1 cellular context compared by ENCODE assay signal in the genomic region with DNA sequence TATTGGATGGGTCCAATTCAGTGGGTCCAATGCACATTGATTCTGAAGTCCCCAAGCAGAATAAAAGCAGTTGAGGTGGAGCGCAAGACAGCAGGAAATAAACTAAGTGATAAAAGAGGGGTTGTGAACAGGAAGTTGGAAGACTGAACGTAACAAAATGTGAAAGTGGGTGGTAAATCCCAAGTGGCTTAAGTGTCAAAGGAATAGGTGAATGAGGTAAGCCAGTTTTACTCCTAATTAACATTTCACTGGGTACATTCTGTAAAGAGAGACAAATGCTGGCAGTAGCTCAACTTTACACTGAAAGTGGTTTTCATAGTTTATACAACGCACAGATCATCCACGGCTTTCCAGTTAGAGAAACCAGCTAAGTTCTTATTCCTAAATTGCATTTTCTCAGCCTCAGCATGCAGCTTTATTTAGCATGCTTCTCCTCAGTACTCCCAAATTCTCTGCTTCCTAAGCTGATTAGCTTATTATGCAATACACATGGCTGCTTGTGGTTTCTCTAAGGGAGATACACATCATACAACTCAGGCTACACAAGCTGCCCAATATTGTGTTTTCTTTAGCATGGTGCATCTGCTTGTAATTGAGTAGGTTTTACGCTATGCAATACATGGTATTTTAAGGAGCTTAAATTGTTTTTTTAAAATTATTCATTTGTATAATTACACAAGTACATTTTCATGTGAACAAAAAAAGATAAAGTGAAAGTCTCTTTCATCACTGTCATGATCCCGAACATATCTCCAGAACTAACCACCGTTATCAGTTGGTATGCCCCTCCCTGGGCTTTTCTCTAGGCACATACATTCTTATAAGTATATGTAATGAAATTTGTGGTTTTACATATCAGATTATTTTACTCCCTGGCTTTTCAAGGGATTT.
A peak's percentile ranks its signal among the peaks of the same experiment; 100 is the strongest.
TF ChIP-seq lines count a peak whose summit lies in the region.

No MANE protein-coding gene starts in this region.

TF ChIP-seq in K562, 482 proteins besides CTCF, POLR2A, EP300 and RAD21 (continued from another document):
- TF ChIP-seq PHB2 (IDR thresholded peaks at IDR 0.05; ENCODE audit: low read depth), result no peak
- TF ChIP-seq XRCC4 (IDR thresholded peaks at IDR 0.05; ENCODE audit: extremely low read depth, insufficient read depth, insufficient read length), result no peak
- no peak for TF ChIP-seq ARNT (IDR thresholded peaks at IDR 0.05)
- no peak for TF ChIP-seq ZNF23 (CRISPR knock-in tag; IDR thresholded peaks at IDR 0.05)
- no peak for TF ChIP-seq ZNF707 (CRISPR knock-in tag; conservative IDR thresholded peaks at IDR 0.05)
- TF ChIP-seq NR2F6 (CRISPR knock-in tag; IDR thresholded peaks at IDR 0.05), result no peak
- no peak; the same call in none of the 2 replicates for TF ChIP-seq CXXC5 (CRISPR knock-in tag; IDR thresholded peaks at IDR 0.05)
- no peak for TF ChIP-seq ZNF224 (CRISPR knock-in tag; IDR thresholded peaks at IDR 0.05)
- TF ChIP-seq ASH1L (IDR thresholded peaks at IDR 0.05; ENCODE audit: borderline replicate concordance, low read depth, partially characterized antibody), result no peak
- TF ChIP-seq SREBF2 (CRISPR knock-in tag; IDR thresholded peaks at IDR 0.05), result no peak
- TF ChIP-seq STAG1 (CRISPR knock-in tag; IDR thresholded peaks at IDR 0.05; ENCODE audit: borderline replicate concordance), result no peak
- no peak for TF ChIP-seq RFX7 (CRISPR knock-in tag; IDR thresholded peaks at IDR 0.05)
- TF ChIP-seq CREB1 (IDR thresholded peaks at IDR 0.05), result no peak
- no peak for TF ChIP-seq CREB1 (CRISPR knock-in tag; IDR thresholded peaks at IDR 0.05)
- TF ChIP-seq MTA1 (IDR thresholded peaks at IDR 0.05; ENCODE audit: borderline replicate concordance), result no peak
- TF ChIP-seq KDM1A (IDR thresholded peaks at IDR 0.05), result no peak
- TF ChIP-seq, protein P1, sequence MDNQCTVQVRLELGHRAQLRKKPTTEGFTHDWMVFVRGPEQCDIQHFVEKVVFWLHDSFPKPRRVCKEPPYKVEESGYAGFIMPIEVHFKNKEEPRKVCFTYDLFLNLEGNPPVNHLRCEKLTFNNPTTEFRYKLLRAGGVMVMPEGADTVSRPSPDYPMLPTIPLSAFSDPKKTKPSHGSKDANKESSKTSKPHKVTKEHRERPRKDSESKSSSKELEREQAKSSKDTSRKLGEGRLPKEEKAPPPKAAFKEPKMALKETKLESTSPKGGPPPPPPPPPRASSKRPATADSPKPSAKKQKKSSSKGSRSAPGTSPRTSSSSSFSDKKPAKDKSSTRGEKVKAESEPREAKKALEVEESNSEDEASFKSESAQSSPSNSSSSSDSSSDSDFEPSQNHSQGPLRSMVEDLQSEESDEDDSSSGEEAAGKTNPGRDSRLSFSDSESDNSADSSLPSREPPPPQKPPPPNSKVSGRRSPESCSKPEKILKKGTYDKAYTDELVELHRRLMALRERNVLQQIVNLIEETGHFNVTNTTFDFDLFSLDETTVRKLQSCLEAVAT (IDR thresholded peaks at IDR 0.05), result 0 out of 4 replicates have a peak, but pooled peaks have one; percentile 48 to 67
- TF ChIP-seq, protein P2, sequence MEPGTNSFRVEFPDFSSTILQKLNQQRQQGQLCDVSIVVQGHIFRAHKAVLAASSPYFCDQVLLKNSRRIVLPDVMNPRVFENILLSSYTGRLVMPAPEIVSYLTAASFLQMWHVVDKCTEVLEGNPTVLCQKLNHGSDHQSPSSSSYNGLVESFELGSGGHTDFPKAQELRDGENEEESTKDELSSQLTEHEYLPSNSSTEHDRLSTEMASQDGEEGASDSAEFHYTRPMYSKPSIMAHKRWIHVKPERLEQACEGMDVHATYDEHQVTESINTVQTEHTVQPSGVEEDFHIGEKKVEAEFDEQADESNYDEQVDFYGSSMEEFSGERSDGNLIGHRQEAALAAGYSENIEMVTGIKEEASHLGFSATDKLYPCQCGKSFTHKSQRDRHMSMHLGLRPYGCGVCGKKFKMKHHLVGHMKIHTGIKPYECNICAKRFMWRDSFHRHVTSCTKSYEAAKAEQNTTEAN (CRISPR knock-in tag; IDR thresholded peaks at IDR 0.05), result no peak
- TF ChIP-seq MCM5 (IDR thresholded peaks at IDR 0.05; ENCODE audit: low read depth), result no peak
- no peak for TF ChIP-seq ZC3H11A (IDR thresholded peaks at IDR 0.05; ENCODE audit: low read depth, low read length)
- TF ChIP-seq NEUROD1 (IDR thresholded peaks at IDR 0.05; ENCODE audit: borderline replicate concordance, low read depth, low read length, partially characterized antibody), result no peak
- TF ChIP-seq, protein P3, sequence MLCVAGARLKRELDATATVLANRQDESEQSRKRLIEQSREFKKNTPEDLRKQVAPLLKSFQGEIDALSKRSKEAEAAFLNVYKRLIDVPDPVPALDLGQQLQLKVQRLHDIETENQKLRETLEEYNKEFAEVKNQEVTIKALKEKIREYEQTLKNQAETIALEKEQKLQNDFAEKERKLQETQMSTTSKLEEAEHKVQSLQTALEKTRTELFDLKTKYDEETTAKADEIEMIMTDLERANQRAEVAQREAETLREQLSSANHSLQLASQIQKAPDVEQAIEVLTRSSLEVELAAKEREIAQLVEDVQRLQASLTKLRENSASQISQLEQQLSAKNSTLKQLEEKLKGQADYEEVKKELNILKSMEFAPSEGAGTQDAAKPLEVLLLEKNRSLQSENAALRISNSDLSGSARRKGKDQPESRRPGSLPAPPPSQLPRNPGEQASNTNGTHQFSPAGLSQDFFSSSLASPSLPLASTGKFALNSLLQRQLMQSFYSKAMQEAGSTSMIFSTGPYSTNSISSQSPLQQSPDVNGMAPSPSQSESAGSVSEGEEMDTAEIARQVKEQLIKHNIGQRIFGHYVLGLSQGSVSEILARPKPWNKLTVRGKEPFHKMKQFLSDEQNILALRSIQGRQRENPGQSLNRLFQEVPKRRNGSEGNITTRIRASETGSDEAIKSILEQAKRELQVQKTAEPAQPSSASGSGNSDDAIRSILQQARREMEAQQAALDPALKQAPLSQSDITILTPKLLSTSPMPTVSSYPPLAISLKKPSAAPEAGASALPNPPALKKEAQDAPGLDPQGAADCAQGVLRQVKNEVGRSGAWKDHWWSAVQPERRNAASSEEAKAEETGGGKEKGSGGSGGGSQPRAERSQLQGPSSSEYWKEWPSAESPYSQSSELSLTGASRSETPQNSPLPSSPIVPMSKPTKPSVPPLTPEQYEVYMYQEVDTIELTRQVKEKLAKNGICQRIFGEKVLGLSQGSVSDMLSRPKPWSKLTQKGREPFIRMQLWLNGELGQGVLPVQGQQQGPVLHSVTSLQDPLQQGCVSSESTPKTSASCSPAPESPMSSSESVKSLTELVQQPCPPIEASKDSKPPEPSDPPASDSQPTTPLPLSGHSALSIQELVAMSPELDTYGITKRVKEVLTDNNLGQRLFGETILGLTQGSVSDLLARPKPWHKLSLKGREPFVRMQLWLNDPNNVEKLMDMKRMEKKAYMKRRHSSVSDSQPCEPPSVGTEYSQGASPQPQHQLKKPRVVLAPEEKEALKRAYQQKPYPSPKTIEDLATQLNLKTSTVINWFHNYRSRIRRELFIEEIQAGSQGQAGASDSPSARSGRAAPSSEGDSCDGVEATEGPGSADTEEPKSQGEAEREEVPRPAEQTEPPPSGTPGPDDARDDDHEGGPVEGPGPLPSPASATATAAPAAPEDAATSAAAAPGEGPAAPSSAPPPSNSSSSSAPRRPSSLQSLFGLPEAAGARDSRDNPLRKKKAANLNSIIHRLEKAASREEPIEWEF (CRISPR knock-in tag; IDR thresholded peaks at IDR 0.05), result no peak
- TF ChIP-seq, protein P4, sequence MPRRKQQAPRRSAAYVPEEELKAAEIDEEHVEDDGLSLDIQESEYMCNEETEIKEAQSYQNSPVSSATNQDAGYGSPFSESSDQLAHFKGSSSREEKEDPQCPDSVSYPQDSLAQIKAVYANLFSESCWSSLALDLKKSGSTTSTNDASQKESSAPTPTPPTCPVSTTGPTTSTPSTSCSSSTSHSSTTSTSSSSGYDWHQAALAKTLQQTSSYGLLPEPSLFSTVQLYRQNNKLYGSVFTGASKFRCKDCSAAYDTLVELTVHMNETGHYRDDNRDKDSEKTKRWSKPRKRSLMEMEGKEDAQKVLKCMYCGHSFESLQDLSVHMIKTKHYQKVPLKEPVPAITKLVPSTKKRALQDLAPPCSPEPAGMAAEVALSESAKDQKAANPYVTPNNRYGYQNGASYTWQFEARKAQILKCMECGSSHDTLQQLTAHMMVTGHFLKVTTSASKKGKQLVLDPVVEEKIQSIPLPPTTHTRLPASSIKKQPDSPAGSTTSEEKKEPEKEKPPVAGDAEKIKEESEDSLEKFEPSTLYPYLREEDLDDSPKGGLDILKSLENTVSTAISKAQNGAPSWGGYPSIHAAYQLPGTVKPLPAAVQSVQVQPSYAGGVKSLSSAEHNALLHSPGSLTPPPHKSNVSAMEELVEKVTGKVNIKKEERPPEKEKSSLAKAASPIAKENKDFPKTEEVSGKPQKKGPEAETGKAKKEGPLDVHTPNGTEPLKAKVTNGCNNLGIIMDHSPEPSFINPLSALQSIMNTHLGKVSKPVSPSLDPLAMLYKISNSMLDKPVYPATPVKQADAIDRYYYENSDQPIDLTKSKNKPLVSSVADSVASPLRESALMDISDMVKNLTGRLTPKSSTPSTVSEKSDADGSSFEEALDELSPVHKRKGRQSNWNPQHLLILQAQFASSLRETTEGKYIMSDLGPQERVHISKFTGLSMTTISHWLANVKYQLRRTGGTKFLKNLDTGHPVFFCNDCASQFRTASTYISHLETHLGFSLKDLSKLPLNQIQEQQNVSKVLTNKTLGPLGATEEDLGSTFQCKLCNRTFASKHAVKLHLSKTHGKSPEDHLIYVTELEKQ (CRISPR knock-in tag; IDR thresholded peaks at IDR 0.05), result no peak
- TF ChIP-seq, protein P5, sequence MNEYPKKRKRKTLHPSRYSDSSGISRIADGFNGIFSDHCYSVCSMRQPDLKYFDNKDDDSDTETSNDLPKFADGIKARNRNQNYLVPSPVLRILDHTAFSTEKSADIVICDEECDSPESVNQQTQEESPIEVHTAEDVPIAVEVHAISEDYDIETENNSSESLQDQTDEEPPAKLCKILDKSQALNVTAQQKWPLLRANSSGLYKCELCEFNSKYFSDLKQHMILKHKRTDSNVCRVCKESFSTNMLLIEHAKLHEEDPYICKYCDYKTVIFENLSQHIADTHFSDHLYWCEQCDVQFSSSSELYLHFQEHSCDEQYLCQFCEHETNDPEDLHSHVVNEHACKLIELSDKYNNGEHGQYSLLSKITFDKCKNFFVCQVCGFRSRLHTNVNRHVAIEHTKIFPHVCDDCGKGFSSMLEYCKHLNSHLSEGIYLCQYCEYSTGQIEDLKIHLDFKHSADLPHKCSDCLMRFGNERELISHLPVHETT (CRISPR knock-in tag; conservative IDR thresholded peaks at IDR 0.05 in 1 of 2, IDR thresholded peaks at IDR 0.05 in 1 of 2), result 0 out of 4 replicates have a peak, but pooled peaks of 1 of the 2 experiments have one; percentile 40
- TF ChIP-seq ETV1 (tag; conservative IDR thresholded peaks at IDR 0.05; ENCODE audit: low read depth), result peak; percentile 25; the same call in 1 of the 2 replicates
- TF ChIP-seq POLR2AphosphoS2 (IDR thresholded peaks at IDR 0.05; ENCODE audit: low read length), result no peak
- TF ChIP-seq KAT2B (IDR thresholded peaks at IDR 0.05; ENCODE audit: low read depth, low read length), result no peak
- TF ChIP-seq ZNF143 (CRISPR knock-in tag; IDR thresholded peaks at IDR 0.05), result no peak
- TF ChIP-seq DNMT1 (IDR thresholded peaks at IDR 0.05), result no peak
- no peak for TF ChIP-seq ZNF764 (CRISPR knock-in tag; IDR thresholded peaks at IDR 0.05; ENCODE audit: low read depth)
- TF ChIP-seq BCOR (IDR thresholded peaks at IDR 0.05), result no peak
- no peak for TF ChIP-seq JUN (IDR thresholded peaks at IDR 0.05; ENCODE audit: borderline replicate concordance, low read depth, low read length)
- no peak for TF ChIP-seq JUN (CRISPR knock-in tag; IDR thresholded peaks at IDR 0.05; ENCODE audit: borderline replicate concordance)
- no peak for TF ChIP-seq KLF10 (CRISPR knock-in tag; IDR thresholded peaks at IDR 0.05)
- TF ChIP-seq, protein P6, sequence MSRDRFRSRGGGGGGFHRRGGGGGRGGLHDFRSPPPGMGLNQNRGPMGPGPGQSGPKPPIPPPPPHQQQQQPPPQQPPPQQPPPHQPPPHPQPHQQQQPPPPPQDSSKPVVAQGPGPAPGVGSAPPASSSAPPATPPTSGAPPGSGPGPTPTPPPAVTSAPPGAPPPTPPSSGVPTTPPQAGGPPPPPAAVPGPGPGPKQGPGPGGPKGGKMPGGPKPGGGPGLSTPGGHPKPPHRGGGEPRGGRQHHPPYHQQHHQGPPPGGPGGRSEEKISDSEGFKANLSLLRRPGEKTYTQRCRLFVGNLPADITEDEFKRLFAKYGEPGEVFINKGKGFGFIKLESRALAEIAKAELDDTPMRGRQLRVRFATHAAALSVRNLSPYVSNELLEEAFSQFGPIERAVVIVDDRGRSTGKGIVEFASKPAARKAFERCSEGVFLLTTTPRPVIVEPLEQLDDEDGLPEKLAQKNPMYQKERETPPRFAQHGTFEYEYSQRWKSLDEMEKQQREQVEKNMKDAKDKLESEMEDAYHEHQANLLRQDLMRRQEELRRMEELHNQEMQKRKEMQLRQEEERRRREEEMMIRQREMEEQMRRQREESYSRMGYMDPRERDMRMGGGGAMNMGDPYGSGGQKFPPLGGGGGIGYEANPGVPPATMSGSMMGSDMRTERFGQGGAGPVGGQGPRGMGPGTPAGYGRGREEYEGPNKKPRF (IDR thresholded peaks at IDR 0.05; ENCODE audit: low read depth, low read length), result no peak
- TF ChIP-seq HDAC3 (IDR thresholded peaks at IDR 0.05; ENCODE audit: borderline replicate concordance, partially characterized antibody), result peak; percentile 22
- TF ChIP-seq ATF7 (IDR thresholded peaks at IDR 0.05), result peak; percentile 53; the same call in 1 of the 2 replicates
- no peak for TF ChIP-seq NCOR1 (IDR thresholded peaks at IDR 0.05)
- TF ChIP-seq, protein P7, sequence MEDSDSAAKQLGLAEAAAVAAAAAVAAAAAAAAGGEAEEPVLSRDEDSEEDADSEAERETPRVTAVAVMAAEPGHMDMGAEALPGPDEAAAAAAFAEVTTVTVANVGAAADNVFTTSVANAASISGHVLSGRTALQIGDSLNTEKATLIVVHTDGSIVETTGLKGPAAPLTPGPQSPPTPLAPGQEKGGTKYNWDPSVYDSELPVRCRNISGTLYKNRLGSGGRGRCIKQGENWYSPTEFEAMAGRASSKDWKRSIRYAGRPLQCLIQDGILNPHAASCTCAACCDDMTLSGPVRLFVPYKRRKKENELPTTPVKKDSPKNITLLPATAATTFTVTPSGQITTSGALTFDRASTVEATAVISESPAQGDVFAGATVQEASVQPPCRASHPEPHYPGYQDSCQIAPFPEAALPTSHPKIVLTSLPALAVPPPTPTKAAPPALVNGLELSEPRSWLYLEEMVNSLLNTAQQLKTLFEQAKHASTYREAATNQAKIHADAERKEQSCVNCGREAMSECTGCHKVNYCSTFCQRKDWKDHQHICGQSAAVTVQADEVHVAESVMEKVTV (CRISPR knock-in tag; IDR thresholded peaks at IDR 0.05), result no peak
- no peak for TF ChIP-seq ZNF551 (CRISPR knock-in tag; IDR thresholded peaks at IDR 0.05)
